Comparison of ENCODE assay signal across 1 cellular context in genomic region chrX:2608638-2609430, GRCh38.
TF ChIP-seq lines count a peak whose summit lies in the region.

No MANE protein-coding gene starts in this region.

TF ChIP-seq in HepG2, 621 proteins besides CTCF, POLR2A, EP300 and RAD21 (continued from another document and continues in another):
- TF ChIP-seq SNAI1 (CRISPR knock-in tag; IDR thresholded peaks at IDR 0.05; ENCODE audit: borderline replicate concordance) = peak; percentile 71; the same call in 1 of the 2 replicates
- no peak for TF ChIP-seq ZBTB46 (CRISPR knock-in tag; IDR thresholded peaks at IDR 0.05; ENCODE audit: borderline replicate concordance)
- no peak; the same call in 1 of the 2 replicates for TF ChIP-seq IRX3 (CRISPR knock-in tag; IDR thresholded peaks at IDR 0.05; ENCODE audit: borderline replicate concordance, low read depth)
- peak; percentile 53 for TF ChIP-seq YY1 (IDR thresholded peaks at IDR 0.05; ENCODE audit: insufficient read depth, insufficient replicate concordance, low read depth, low read length)
- TF ChIP-seq BATF2 (CRISPR knock-in tag; IDR thresholded peaks at IDR 0.05) = 0 out of 2 replicates have a peak, but pooled peaks have one; percentile 44
- peak; percentile 62; the same call in 1 of the 2 replicates for TF ChIP-seq PITX1 (CRISPR knock-in tag; IDR thresholded peaks at IDR 0.05)
- no peak for TF ChIP-seq ZNF574 (CRISPR knock-in tag; IDR thresholded peaks at IDR 0.05)
- no peak for TF ChIP-seq THAP7 (CRISPR knock-in tag; IDR thresholded peaks at IDR 0.05)
- TF ChIP-seq ZNF234 (CRISPR knock-in tag; conservative IDR thresholded peaks at IDR 0.05) = no peak
- TF ChIP-seq ATF6 (CRISPR knock-in tag; conservative IDR thresholded peaks at IDR 0.05) = no peak
- no peak for TF ChIP-seq KLF9 (CRISPR knock-in tag; IDR thresholded peaks at IDR 0.05; ENCODE audit: low read depth)
- no peak for TF ChIP-seq ZZZ3 (CRISPR knock-in tag; IDR thresholded peaks at IDR 0.05; ENCODE audit: borderline replicate concordance)
- TF ChIP-seq MAFK (conservative IDR thresholded peaks at IDR 0.05 in 1 of 2, IDR thresholded peaks at IDR 0.05 in 1 of 2; ENCODE audit: low read length in 2 of 2) = no peak
- no peak for TF ChIP-seq HDAC6 (IDR thresholded peaks at IDR 0.05; ENCODE audit: low read depth, low read length)
- no peak for TF ChIP-seq U2AF1 (optimal IDR thresholded peaks at IDR 0.05; ENCODE audit: low read depth, low read length)
- TF ChIP-seq ZBTB37 (CRISPR knock-in tag; IDR thresholded peaks at IDR 0.05) = no peak
- peak; percentile 63 for TF ChIP-seq ZNF687 (CRISPR knock-in tag; IDR thresholded peaks at IDR 0.05)
- TF ChIP-seq ARID5B (CRISPR knock-in tag; IDR thresholded peaks at IDR 0.05) = 0 out of 2 replicates have a peak, but pooled peaks have one; percentile 26
- TF ChIP-seq ATAD3A (CRISPR knock-in tag; IDR thresholded peaks at IDR 0.05) = no peak
- TF ChIP-seq TAF1 (CRISPR knock-in tag; IDR thresholded peaks at IDR 0.05) = peak; percentile 19; the same call in 1 of the 2 replicates
- no peak for TF ChIP-seq HINFP (CRISPR knock-in tag; IDR thresholded peaks at IDR 0.05; ENCODE audit: low read depth)
- no peak for TF ChIP-seq ZNF44 (CRISPR knock-in tag; IDR thresholded peaks at IDR 0.05)
- peak; percentile 29; the same call in 1 of the 2 replicates for TF ChIP-seq SALL2 (CRISPR knock-in tag; IDR thresholded peaks at IDR 0.05)
- no peak for TF ChIP-seq U2AF2 (IDR thresholded peaks at IDR 0.05; ENCODE audit: low read depth, low read length)
- TF ChIP-seq SP1 (IDR thresholded peaks at IDR 0.05) = no peak
- peak; percentile 45; the same call in 1 of the 2 replicates for TF ChIP-seq SP1 (CRISPR knock-in tag; IDR thresholded peaks at IDR 0.05)
- no peak for TF ChIP-seq BCL3 (CRISPR knock-in tag; IDR thresholded peaks at IDR 0.05)
- no peak for TF ChIP-seq TOPORS (CRISPR knock-in tag; IDR thresholded peaks at IDR 0.05)
- no peak for TF ChIP-seq SKI (IDR thresholded peaks at IDR 0.05; ENCODE audit: partially characterized antibody)
- no peak; the same call in 1 of the 2 replicates for TF ChIP-seq FOXC1 (CRISPR knock-in tag; IDR thresholded peaks at IDR 0.05; ENCODE audit: borderline replicate concordance)
- TF ChIP-seq RBM22 (optimal IDR thresholded peaks at IDR 0.05; ENCODE audit: low read length) = no peak
- no peak for TF ChIP-seq ZNF569 (CRISPR knock-in tag; IDR thresholded peaks at IDR 0.05; ENCODE audit: borderline replicate concordance)
- no peak for TF ChIP-seq MLX (CRISPR knock-in tag; IDR thresholded peaks at IDR 0.05)
- no peak for TF ChIP-seq CCDC6 (CRISPR knock-in tag; IDR thresholded peaks at IDR 0.05)
